Comparison of ENCODE assay signal across 11 cellular contexts in the genomic region with DNA sequence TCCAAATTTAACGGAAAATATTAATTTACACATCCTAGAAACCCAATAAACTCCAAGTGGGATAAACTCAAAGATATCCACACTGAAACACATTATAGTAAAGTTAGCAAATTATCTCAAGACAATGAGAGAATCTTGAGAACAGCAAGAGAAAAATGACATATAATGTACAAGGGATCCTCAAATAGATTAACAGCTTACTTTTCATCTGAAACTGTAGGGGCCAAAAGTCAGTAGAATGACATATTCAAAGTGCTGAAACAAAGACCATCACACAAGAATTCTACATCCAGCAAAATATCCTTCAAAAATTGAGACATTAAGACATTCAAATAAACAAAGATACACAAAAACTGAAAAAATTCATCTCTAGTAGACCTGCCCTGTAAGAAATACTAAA.
"Had no signal": no experiment of that assay in that cellular context is flagged by ENCODE, and none has a peak within 500 bp of the region (broad histone marks: within the 10 kb centered on the region; RNA-seq: fewer than 3 reads in every experiment).

No MANE protein-coding gene starts in this region.

- ATAC-seq: GM23338, HCT116 had no signal

- H3K4me2 ChIP-seq: GM23338 had no signal

- H3K9ac ChIP-seq: GM23248 had no signal

- H3K27ac ChIP-seq: GM23248 had no signal

- DNase-seq: GM23248, GOT3, H7, H9, HCEC 1CT, HFFc6 had no signal

- H3K4me1 Mint-ChIP-seq: GM23338, H9 had no signal

- H3K4me3 ChIP-seq: GM23248, GM23338, HAP-1 had no signal

- H3K27ac Mint-ChIP-seq: GM23338, H9, HFFc6 had no signal

- FAIRE-seq: H1, H54 had no signal

- H3K36me3 ChIP-seq: HAP-1 had no signal

- H2AFZ ChIP-seq: GM23248, GM23338 had no signal

- H3K4me3 Mint-ChIP-seq: GM23338, H9, HFFc6 had no signal

- H3K4me1 ChIP-seq: HAP-1 had no signal
